8 cellular contexts compared by ENCODE assay signal in genomic region chr15:58065445-58066041, GRCh38. TPM values are rescaled to one million over a fixed set of nuclear protein-coding genes. Genes with fewer than 3 reads are reported as not detected.
DNase-seq lines count a peak whose midpoint lies in the region; ATAC-seq, FAIRE-seq and TF ChIP-seq lines count a peak whose summit lies in the region.

TSS of gene ALDH1A2 (minus strand) at chr15:58065711. CDS start at chr15:58065650, 61 bp downstream.

- FAIRE-seq in H1 (lab: Jason Lieb, UNC), result no peak

- no peak within 1 kb of the TSS for H2BK5ac ChIP-seq in H1 (ENCODE audit: low read depth, low read length)

- H3K9me3 ChIP-seq in NT2/D1 (ENCODE audit: insufficient read depth, low read length) (no peaks in the 10 kb centered on the region), H1 (ENCODE audit: insufficient read depth in 2 of 2, low read depth in 1 of 2, low read length in 1 of 2) (no peaks in the 10 kb centered on the region), transverse colon (no peaks in the 10 kb centered on the region)

- 7% methylated on average over 22 of the region's 75 CpGs; no CpG with 5 or more reads in 1 of the 2 experiments for WGBS in H1 (ENCODE audit: extremely low coverage in 1 of 2, insufficient coverage in 1 of 2, insufficient read length in 1 of 2, insufficient replicate concordance in 2 of 2, low coverage in 1 of 2, low lambda C conversion rate in 2 of 2, missing lambda C conversion rate in 1 of 2), 2 experiments
- WGBS in transverse colon (ENCODE audit: low coverage in 1 of 2), 2 donors, result 24% methylated on average over 42 of the region's 75 CpGs; no CpG with 5 or more reads in 1 of the 2 donors

- peak within 1 kb of the TSS; percentile 32; the same call in 1 of the 2 replicates for H3K18ac ChIP-seq in H1 (ENCODE audit: extremely low read depth, low read length)

- H2BK20ac ChIP-seq in H1 (ENCODE audit: low read length), result no peak within 1 kb of the TSS

- H2BK15ac ChIP-seq in H1 (ENCODE audit: low read length), result no peak within 1 kb of the TSS

- H3K9ac ChIP-seq in NT2/D1 (ENCODE audit: insufficient read length, low read depth) (peak within 1 kb of the TSS; percentile 72), H1 (replicated peaks in 1 of 4; ENCODE audit: extremely low read depth in 1 of 4, low read depth in 3 of 4, low read length in 3 of 4) (0 out of 7 replicates have a peak within 1 kb of the TSS, but pooled peaks of 2 of the 4 experiments have one; percentile 1)

- H3K79me1 ChIP-seq in H1 (ENCODE audit: low read depth, low read length), result no peaks in the 10 kb centered on the region

- CTCF ChIA-PET in H1 (lab: Charles Lee; ENCODE audit: partially characterized antibody), result interaction anchor here (0.7 to 6.9 kb wide), 25 partner anchors 8 to 333 kb away, joined by 3 to 144 read pairs (median 5); no protein-coding TSS in a partner anchor

- H2AK5ac ChIP-seq in H1 (ENCODE audit: low read depth, low read length), result no peak within 1 kb of the TSS

- DNase-seq in AG10803 (ENCODE audit: low read depth) (no peak), NT2/D1 (ENCODE audit: low read depth, low spot score) (no peak), H1 (ENCODE audit: low read depth in 1 of 2, low spot score in 2 of 2) (peak in 1 of 2 experiments; percentile 67), mucosa of gallbladder (ENCODE audit: low spot score) (peak; percentile 68), transverse colon (peak; percentile 8), amniotic stem cell (lab: John Stamatoyannopoulos, UW) (no peak), NCI-H774 (lab: John Stamatoyannopoulos, UW) (no peak)

- ATAC-seq in HG03442 (IDR thresholded peaks at IDR 0.05; ENCODE audit: unreplicated experiment), result no peak

- intact Hi-C loops in transverse colon (cut with DNase I; ENCODE audit: low total_unique reads), result loop anchor here (10.0 kb wide), 1 partner anchor 201 kb away; no protein-coding TSS in a partner anchor

- POLR2A ChIA-PET in H1 (lab: Charles Lee; ENCODE audit: partially characterized antibody), result interaction anchor here (0.7 kb wide), 1 partner anchor 358 kb away, joined by 4 read pairs; the partner anchor contains the start of gene POLR2M

- in situ Hi-C loops in transverse colon (cut with MboI; ENCODE audit: low pct_ligation_motif_present in 1 of 4, low pct_unique_long_range_greater_than_20kb in 1 of 4, low sequenced_read_pairs in 3 of 4), result loop anchor here (5.0 to 25.0 kb wide), 6 partner anchors 198 to 428 kb away; no protein-coding TSS in a partner anchor

- peaks cover 10% of the 10 kb centered on the region; the same call in 1 of the 2 replicates for H3K23me2 ChIP-seq in H1 (ENCODE audit: low read depth, low read length)

- H4K8ac ChIP-seq in H1 (ENCODE audit: extremely low read depth, insufficient read depth, low read length), result peak within 1 kb of the TSS; percentile 51; the same call in 1 of the 2 replicates

- no peaks in the 10 kb centered on the region for H3K4me1 ChIP-seq in NT2/D1 (ENCODE audit: insufficient read depth, insufficient read length)
- peaks cover 0 to 3% (median under 1%) of the 10 kb centered on the region in 4 experiments; a peak in 3 of 7 replicates for H3K4me1 ChIP-seq in H1 (replicated peaks in 1 of 4; ENCODE audit: control insufficient read depth in 3 of 4, insufficient read depth in 4 of 4, low read length in 3 of 4)
- H3K4me1 ChIP-seq in transverse colon, result peaks cover 3 to 18% (median 13%) of the 10 kb centered on the region in 4 donors

- H2AFZ ChIP-seq in H1 (ENCODE audit: low read length), result no peak within 1 kb of the TSS; the same call in 1 of the 2 replicates

- H4K20me1 ChIP-seq in H1 (replicated peaks in 1 of 2; ENCODE audit: control insufficient read depth in 1 of 2, insufficient read depth in 2 of 2, low read length in 2 of 2), result peaks cover 0 to 1% of the 10 kb centered on the region in 2 experiments

- TF ChIP-seq RAD21 in H1 (IDR thresholded peaks at IDR 0.05 in 1 of 2, conservative IDR thresholded peaks at IDR 0.05 in 1 of 2; ENCODE audit: low read depth in 2 of 2, low read length in 2 of 2), result no peak

- TF ChIP-seq EP300 in H1 (IDR thresholded peaks at IDR 0.05; ENCODE audit: borderline replicate concordance in 1 of 2, low read depth in 2 of 2, low read length in 2 of 2) (no peak), transverse colon (IDR thresholded peaks at IDR 0.05; ENCODE audit: low read depth) (no peak)

- no peak within 1 kb of the TSS for H4K91ac ChIP-seq in H1 (replicated peaks; ENCODE audit: insufficient read length, low read length)

- H2BK120ac ChIP-seq in H1 (replicated peaks; ENCODE audit: low read depth, low read length), result no peak within 1 kb of the TSS

- no peak within 1 kb of the TSS for H3K27ac ChIP-seq in H1 (ENCODE audit: low read depth, low read length)
- H3K27ac ChIP-seq in transverse colon, result no peak within 1 kb of the TSS

- H3K4me2 ChIP-seq in H1 (ENCODE audit: insufficient read depth in 1 of 2, low read depth in 2 of 2, low read length in 2 of 2), result peak within 1 kb of the TSS; percentile 46 to 93

- no peak within 1 kb of the TSS for H3K4ac ChIP-seq in H1 (replicated peaks; ENCODE audit: insufficient read length, low read depth, low read length)

- H3K56ac ChIP-seq in H1 (replicated peaks; ENCODE audit: insufficient read length, low read depth, low read length), result no peak within 1 kb of the TSS

- no peak within 1 kb of the TSS for H4K5ac ChIP-seq in H1 (ENCODE audit: insufficient read length, low read depth, low read length)

- H3K27me3 ChIP-seq in NT2/D1 (ENCODE audit: insufficient read depth, insufficient read length) (peaks cover 86% of the 10 kb centered on the region), H1 (replicated peaks in 1 of 4; ENCODE audit: control insufficient read depth in 3 of 4, extremely low read depth in 1 of 4, insufficient read depth in 3 of 4, low read length in 3 of 4) (peaks cover 31 to 72% (median 52%) of the 10 kb centered on the region in 4 experiments), transverse colon (peaks cover 81% of the 10 kb centered on the region)

- H3K4me3 ChIP-seq in AG10803 (ENCODE audit: low read length) (peak within 1 kb of the TSS; percentile 46), NT2/D1 (ENCODE audit: insufficient read length, low read depth) (peak within 1 kb of the TSS; percentile 64), H1 (ENCODE audit: extremely low read depth in 1 of 4, insufficient read depth in 2 of 4, low read depth in 3 of 4, low read length in 4 of 4) (peak within 1 kb of the TSS; percentile 15 to 73 (median 53)), transverse colon (peak within 1 kb of the TSS; percentile 27 to 66 (median 36))

- no peak within 1 kb of the TSS for H2BK12ac ChIP-seq in H1 (ENCODE audit: low read depth, low read length)

- TF ChIP-seq CTCF in AG10803 (conservative IDR thresholded peaks at IDR 0.05; ENCODE audit: low read length), result no peak
- no peak for TF ChIP-seq CTCF in H1 (IDR thresholded peaks at IDR 0.05; ENCODE audit: control extremely low read depth in 1 of 3, insufficient read depth in 1 of 3, low read depth in 1 of 3, low read length in 3 of 3)
- TF ChIP-seq CTCF in transverse colon (IDR thresholded peaks at IDR 0.05), result no peak

- no peak within 1 kb of the TSS for H3K14ac ChIP-seq in H1 (ENCODE audit: insufficient read length)

- H3K23ac ChIP-seq in H1 (ENCODE audit: insufficient read length), result no peak within 1 kb of the TSS

- no peaks in the 10 kb centered on the region for H3K79me2 ChIP-seq in H1 (ENCODE audit: control insufficient read depth in 1 of 2, insufficient read depth in 2 of 2, low read length in 2 of 2)

- H3K36me3 ChIP-seq in NT2/D1 (ENCODE audit: insufficient read depth, insufficient read length, low read length), result no peaks in the 10 kb centered on the region
- H3K36me3 ChIP-seq in H1 (ENCODE audit: control insufficient read depth in 2 of 4, insufficient read depth in 4 of 4, low read length in 3 of 4), result no peaks in the 10 kb centered on the region
- H3K36me3 ChIP-seq in transverse colon, result no peaks in the 10 kb centered on the region

- no peak for TF ChIP-seq POLR2A in H1 (IDR thresholded peaks at IDR 0.05; ENCODE audit: control extremely low read depth in 1 of 2, low read depth in 2 of 2, low read length in 2 of 2)
- TF ChIP-seq POLR2A in transverse colon (IDR thresholded peaks at IDR 0.05), result no peak

TF ChIP-seq in H1, 55 proteins besides CTCF, POLR2A, EP300 and RAD21 (continues in another document):
- peak; percentile 61 for TF ChIP-seq SUZ12 (IDR thresholded peaks at IDR 0.05; ENCODE audit: low read length)
- no peak for TF ChIP-seq MAX (IDR thresholded peaks at IDR 0.05)
- TF ChIP-seq ASH2L (IDR thresholded peaks at IDR 0.05; ENCODE audit: low read length), result peak; percentile 26
- TF ChIP-seq TCF12 (IDR thresholded peaks at IDR 0.05; ENCODE audit: low read depth, low read length), result no peak
- no peak for TF ChIP-seq USF2 (IDR thresholded peaks at IDR 0.05; ENCODE audit: low read length)
- TF ChIP-seq EZH2 (IDR thresholded peaks at IDR 0.05; ENCODE audit: low read depth, low read length, severe bottlenecking), result peak; percentile 64
- no peak for TF ChIP-seq CREB1 (IDR thresholded peaks at IDR 0.05)
- TF ChIP-seq MAFK (IDR thresholded peaks at IDR 0.05; ENCODE audit: low read depth, low read length), result no peak
- TF ChIP-seq RNF2 (IDR thresholded peaks at IDR 0.05; ENCODE audit: borderline replicate concordance, low read depth, low read length, missing control alignments, poor library complexity, severe bottlenecking), result peak; percentile 1
- no peak for TF ChIP-seq PHF8 (conservative IDR thresholded peaks at IDR 0.05; ENCODE audit: low read depth, low read length)

RNA-seq across cellular contexts. Expression of gene ALDH1A2, which starts in this region (rescaled TPM):
- 0.24 and 0.31 TPM in 2 replicates for total RNA-seq in H1 (2021; fragmentation: NEBNext Ultra II Directional; extraction: Animal tissue kit (Norgen Biotek cat#: 25700))
- polyA plus RNA-seq in H1 (2011; rRNA removed), result 0.06 and 0.13 TPM in 2 replicates
- 0.22 TPM for polyA plus RNA-seq in H1 (2011; cell fraction: cytosol; rRNA removed)
- polyA plus RNA-seq in H1 (2011; cell fraction: nucleus; rRNA removed), result 0.41 TPM
- 0.13 to 1.5 TPM (median 0.56 TPM) in 4 replicates for polyA plus RNA-seq in H1 (2012, experiment 1 of 2)
- 0.12 TPM for polyA plus RNA-seq in H1 (2012, experiment 2 of 2)
- polyA plus RNA-seq in H1 (2013, experiment 1 of 2), result 0.10 TPM
- polyA plus RNA-seq in H1 (2013, experiment 2 of 2), result 0.20 TPM
- polyA minus RNA-seq in H1 (2011; rRNA and poly(A)+ RNA removed), result 0.22 and 0.37 TPM in 2 replicates
- not detected for polyA minus RNA-seq in H1 (2011; cell fraction: cytosol; rRNA and poly(A)+ RNA removed)
- 1.3 TPM for polyA minus RNA-seq in H1 (2011; cell fraction: nucleus; rRNA and poly(A)+ RNA removed)
- total RNA-seq in mucosa of gallbladder (134 TPM), transverse colon (1 to 10 TPM in 2 of 4 donors, under 1 TPM in 1, not detected in 1; 0.68 to 4.9 (median 1.7) TPM)

Comparison
In these comparisons a context has a peak if more than half of its experiments do, and no peak if none do; other contexts are left out.
1. RNA of gene ALDH1A2 (total RNA-seq): 134 TPM in mucosa of gallbladder (single experiment); 0.68 to 4.9 TPM in transverse colon and 0.24 to 0.31 TPM in H1; every median in the first group is over 10 times any median in the second.
2. DNase-seq: peak in mucosa of gallbladder (single experiment) and transverse colon (single experiment); none in AG10803 (single experiment), NT2/D1 (single experiment), amniotic stem cell (single experiment) and NCI-H774 (single experiment).
3. Peak in every context shown above with its lines, with median percentiles within 50 percentile points of each other: H3K4me3 ChIP-seq.